ENCODE assay signal across 8 cellular contexts in genomic region chr19:17216058-17216670, GRCh38. TPM values are rescaled to one million over a fixed set of nuclear protein-coding genes. Genes with fewer than 3 reads are reported as not detected.
DNase-seq lines count a peak whose midpoint lies in the region; ATAC-seq, FAIRE-seq and TF ChIP-seq lines count a peak whose summit lies in the region.

No MANE protein-coding gene starts in this region.

- peaks cover 22% of the 10 kb centered on the region for H3K4me1 ChIP-seq in DOHH2 (ENCODE audit: control insufficient read depth, low read length)
- H3K4me1 ChIP-seq in OCI-LY7 (ENCODE audit: insufficient read depth, low read length, poor library complexity, severe bottlenecking), result peaks cover 19% of the 10 kb centered on the region
- H3K4me1 ChIP-seq in endothelial cell of umbilical vein (ENCODE audit: control insufficient read depth, extremely low read depth, insufficient read depth, low read length), result peaks cover 7% of the 10 kb centered on the region
- H3K4me1 ChIP-seq in psoas muscle, result peaks cover 5% of the 10 kb centered on the region

- CTCF ChIA-PET in OCI-LY7 (lab: Charles Lee; ENCODE audit: unreplicated experiment), result no interaction called here
- CTCF ChIA-PET in endothelial cell of umbilical vein (lab: Charles Lee), result interaction anchor here (1.3 to 2.3 kb wide), 3 partner anchors 10 to 66 kb away, joined by 4 to 16 read pairs (median 5); no protein-coding TSS in a partner anchor

- H3K27ac ChIP-seq in DOHH2 (ENCODE audit: low read depth, low read length), result no peak overlapping the region
- H3K27ac ChIP-seq in OCI-LY7 (ENCODE audit: low read depth, low read length, poor library complexity, severe bottlenecking), result no peak overlapping the region
- no peak overlapping the region for H3K27ac ChIP-seq in endothelial cell of umbilical vein (ENCODE audit: insufficient read depth, low read depth, low read length)
- H3K27ac ChIP-seq in psoas muscle, result peak overlapping the region; percentile 95

- peaks cover 8% of the 10 kb centered on the region for H3F3A ChIP-seq in DOHH2 (ENCODE audit: control insufficient read depth, insufficient read depth)

- H3K9me2 ChIP-seq in DOHH2 (replicated peaks; ENCODE audit: control insufficient read depth, low read length), result no peaks in the 10 kb centered on the region
- no peaks in the 10 kb centered on the region for H3K9me2 ChIP-seq in OCI-LY7 (ENCODE audit: insufficient read depth, low read length)

- H2AFZ ChIP-seq in OCI-LY7 (ENCODE audit: low read length), result peak overlapping the region; percentile 51; the same call in 1 of the 2 replicates
- H2AFZ ChIP-seq in endothelial cell of umbilical vein (ENCODE audit: low read depth, low read length), result no peak overlapping the region

- no peak for FAIRE-seq in endothelial cell of umbilical vein (lab: Jason Lieb, UNC)

- BruUV-seq in OCI-LY7 (replicated peaks; lab: Mats Ljungman, UMichigan), result TSS peak; percentile 42
- TSS peak; percentile 19 for BruUV-seq in endothelial cell of umbilical vein (replicated peaks; lab: Mats Ljungman, UMichigan)

- H3K79me2 ChIP-seq in DOHH2 (ENCODE audit: control insufficient read depth, low read length), result peaks cover 7% of the 10 kb centered on the region
- no peaks in the 10 kb centered on the region for H3K79me2 ChIP-seq in OCI-LY7 (ENCODE audit: insufficient read depth, low read depth, low read length)
- H3K79me2 ChIP-seq in endothelial cell of umbilical vein (ENCODE audit: control insufficient read depth, insufficient read depth, low read length), result no peaks in the 10 kb centered on the region

- DNase-seq in OCI-LY7 (ENCODE audit: low spot score) (no peak), endothelial cell of umbilical vein (ENCODE audit: low read depth, low spot score) (no peak), psoas muscle (no peak), NCI-H2196 (lab: John Stamatoyannopoulos, UW; ENCODE audit: unreplicated experiment) (no peak), NCI-H1105 (lab: John Stamatoyannopoulos, UW) (no peak), NCI-H524 treated with DMSO at 0.1 percent for 48 hours (lab: John Stamatoyannopoulos, UW) (no peak)

- H3K9me3 ChIP-seq in DOHH2 (ENCODE audit: control insufficient read depth, insufficient read depth, low read length), result no peaks in the 10 kb centered on the region
- H3K9me3 ChIP-seq in OCI-LY7 (ENCODE audit: low read length), result no peaks in the 10 kb centered on the region
- H3K9me3 ChIP-seq in endothelial cell of umbilical vein (replicated peaks; ENCODE audit: control insufficient read depth, insufficient read depth, low read length), result no peaks in the 10 kb centered on the region
- H3K9me3 ChIP-seq in psoas muscle, result no peaks in the 10 kb centered on the region

- no peaks in the 10 kb centered on the region for H4K20me1 ChIP-seq in DOHH2 (ENCODE audit: control insufficient read depth, insufficient read depth, low read depth, low read length)
- H4K20me1 ChIP-seq in OCI-LY7 (ENCODE audit: insufficient read depth, low read length), result no peaks in the 10 kb centered on the region
- H4K20me1 ChIP-seq in endothelial cell of umbilical vein (replicated peaks; ENCODE audit: control insufficient read depth, extremely low read depth, insufficient read depth, low read length), result no peaks in the 10 kb centered on the region

- H3K9ac ChIP-seq in endothelial cell of umbilical vein (replicated peaks; ENCODE audit: extremely low read depth, insufficient read depth, low read length), result no peak overlapping the region

- H3K9me1 ChIP-seq in endothelial cell of umbilical vein (replicated peaks; ENCODE audit: control insufficient read depth, extremely low read depth, insufficient read depth, low read length), result no peaks in the 10 kb centered on the region

- POLR2A ChIA-PET in OCI-LY7 (lab: Charles Lee) (interaction anchor here (1.3 kb wide), 1 partner anchor 50 kb away, joined by 8 read pairs; the partner anchor contains the start of gene BABAM1), endothelial cell of umbilical vein (lab: Charles Lee) (no interaction called here)

- ATAC-seq in psoas muscle (no peak), GM18861 (IDR thresholded peaks at IDR 0.05; ENCODE audit: unreplicated experiment) (no peak)

- H3K36me3 ChIP-seq in DOHH2 (ENCODE audit: control insufficient read depth, low read length), result peaks cover 52% of the 10 kb centered on the region
- H3K36me3 ChIP-seq in OCI-LY7 (ENCODE audit: insufficient read depth, low read length), result peaks cover 45% of the 10 kb centered on the region
- peaks cover 0 to 11% of the 10 kb centered on the region in 2 experiments for H3K36me3 ChIP-seq in endothelial cell of umbilical vein (ENCODE audit: control insufficient read depth in 2 of 2, extremely low read depth in 1 of 2, insufficient read depth in 2 of 2, low read length in 2 of 2)
- peaks cover 9 to 36% of the 10 kb centered on the region in 2 donors for H3K36me3 ChIP-seq in psoas muscle (ENCODE audit: insufficient read depth in 1 of 2, low read depth in 1 of 2)

- H3K4me3 ChIP-seq in DOHH2 (ENCODE audit: low read length), result peak overlapping the region; percentile 81
- peak overlapping the region; percentile 78 for H3K4me3 ChIP-seq in OCI-LY7 (ENCODE audit: low read depth, low read length, poor library complexity, severe bottlenecking)
- H3K4me3 ChIP-seq in endothelial cell of umbilical vein (replicated peaks in 1 of 3; ENCODE audit: insufficient read depth in 1 of 3, low read depth in 1 of 3, low read length in 3 of 3), result no peak overlapping the region
- peak overlapping the region; percentile 84 for H3K4me3 ChIP-seq in psoas muscle

- H3K27me3 ChIP-seq in DOHH2 (ENCODE audit: control insufficient read depth, low read length) (no peaks in the 10 kb centered on the region), endothelial cell of umbilical vein (ENCODE audit: control insufficient read depth in 2 of 2, insufficient read depth in 2 of 2, low read length in 2 of 2) (no peaks in the 10 kb centered on the region), psoas muscle (ENCODE audit: insufficient read depth in 3 of 3, low read length in 2 of 3) (no peaks in the 10 kb centered on the region)

- no peak for TF ChIP-seq POLR2A in endothelial cell of umbilical vein (IDR thresholded peaks at IDR 0.05; ENCODE audit: low read depth, low read length)

- H3K4me2 ChIP-seq in DOHH2 (ENCODE audit: low read length) (peak overlapping the region; percentile 89), OCI-LY7 (ENCODE audit: low read length) (peak overlapping the region; percentile 81), endothelial cell of umbilical vein (ENCODE audit: insufficient read depth, low read length) (no peak overlapping the region)

- WGBS in psoas muscle, 3 donors, result 78 to 84% (median 80%) methylated on average over 13 of the region's 13 CpGs

- no peak for TF ChIP-seq CTCF in DOHH2 (IDR thresholded peaks at IDR 0.05; ENCODE audit: low read depth, low read length, poor library complexity, severe bottlenecking)
- no peak for TF ChIP-seq CTCF in OCI-LY7 (conservative IDR thresholded peaks at IDR 0.05; ENCODE audit: low read length)
- TF ChIP-seq CTCF in endothelial cell of umbilical vein (IDR thresholded peaks at IDR 0.05; ENCODE audit: extremely low read depth in 1 of 2, insufficient read depth in 1 of 2, low read depth in 1 of 2, low read length in 2 of 2), result no peak
- no peak for TF ChIP-seq CTCF in psoas muscle (IDR thresholded peaks at IDR 0.05)

- intact Hi-C loops in OCI-LY7 (cut with micrococcal nuclease; ENCODE audit: unreplicated experiment) (no loop called here), endothelial cell of umbilical vein (cut with micrococcal nuclease) (no loop called here), psoas muscle (cut with DNase I) (no loop called here)

- dilution Hi-C loops in endothelial cell of umbilical vein (cut with MboI; ENCODE audit: extremely low pct_ligation_motif_present, low sequenced_read_pairs), result no loop called here

RNA-seq across cellular contexts. Expression of gene USE1, which starts 1.0 kb away (rescaled TPM):
- total RNA-seq in OCI-LY7 (2014; rRNA removed; shearing (Covaris generic)), result 31.2 TPM in 2 replicates
- total RNA-seq in OCI-LY7 (2022) (25.4 and 28.6 TPM in 2 replicates), endothelial cell of umbilical vein (21.2 and 21.3 TPM in 2 replicates), psoas muscle (10 to 100 TPM; 25.5 to 41.2 (median 30.5) TPM)
- polyA plus RNA-seq in endothelial cell of umbilical vein (27.6 and 29.8 TPM in 2 replicates), psoas muscle (10 to 100 TPM; 45.3 to 83.0 (median 57.1) TPM)
- polyA plus RNA-seq in endothelial cell of umbilical vein (2011; cell fraction: cytosol; rRNA removed), result 28.0 and 28.7 TPM in 2 replicates
- polyA plus RNA-seq in endothelial cell of umbilical vein (2011; cell fraction: nucleus; rRNA removed), result 33.4 and 37.0 TPM in 2 replicates
- polyA plus RNA-seq in endothelial cell of umbilical vein (2012), result 15.2 and 17.9 TPM in 2 replicates
- 10.6 and 14.3 TPM in 2 replicates for polyA minus RNA-seq in endothelial cell of umbilical vein
- polyA minus RNA-seq in endothelial cell of umbilical vein (2011; cell fraction: cytosol; rRNA and poly(A)+ RNA removed), result 19.0 TPM
- 8.7 and 9.6 TPM in 2 replicates for polyA minus RNA-seq in endothelial cell of umbilical vein (2011; cell fraction: nucleus; rRNA and poly(A)+ RNA removed)

RNA-seq across cellular contexts. Expression of gene OCEL1, which starts 9.9 kb away (rescaled TPM):
- 5.9 and 10.2 TPM in 2 replicates for total RNA-seq in OCI-LY7 (2014; rRNA removed; shearing (Covaris generic))
- total RNA-seq in OCI-LY7 (2022) (29.5 and 38.8 TPM in 2 replicates), endothelial cell of umbilical vein (12.5 and 13.0 TPM in 2 replicates), psoas muscle (10 to 100 TPM; 15.6 to 20.8 (median 18.5) TPM)
- polyA plus RNA-seq in endothelial cell of umbilical vein (7.4 and 7.7 TPM in 2 replicates), psoas muscle (10 to 100 TPM; 19.6 to 37.1 (median 24.0) TPM)
- polyA plus RNA-seq in endothelial cell of umbilical vein (2011; cell fraction: cytosol; rRNA removed), result 7.1 and 8.0 TPM in 2 replicates
- polyA plus RNA-seq in endothelial cell of umbilical vein (2011; cell fraction: nucleus; rRNA removed), result 6.6 and 7.6 TPM in 2 replicates
- polyA plus RNA-seq in endothelial cell of umbilical vein (2012), result 8.2 and 9.9 TPM in 2 replicates
- 2.5 and 2.8 TPM in 2 replicates for polyA minus RNA-seq in endothelial cell of umbilical vein
- polyA minus RNA-seq in endothelial cell of umbilical vein (2011; cell fraction: cytosol; rRNA and poly(A)+ RNA removed), result 9.4 TPM
- 0.77 and 2.0 TPM in 2 replicates for polyA minus RNA-seq in endothelial cell of umbilical vein (2011; cell fraction: nucleus; rRNA and poly(A)+ RNA removed)

RNA-seq across cellular contexts. Expression of gene NR2F6, which starts 29.6 kb away (rescaled TPM):
- total RNA-seq in OCI-LY7 (2014; rRNA removed; shearing (Covaris generic)), result 31.0 and 39.2 TPM in 2 replicates
- total RNA-seq in OCI-LY7 (2022), result 30.0 and 33.1 TPM in 2 replicates
- total RNA-seq in endothelial cell of umbilical vein, result 36.1 and 39.2 TPM in 2 replicates
- polyA plus RNA-seq in endothelial cell of umbilical vein, result 38.9 and 53.7 TPM in 2 replicates
- 16.1 and 29.4 TPM in 2 replicates for polyA plus RNA-seq in endothelial cell of umbilical vein (2011; cell fraction: cytosol; rRNA removed)
- 13.1 and 13.5 TPM in 2 replicates for polyA plus RNA-seq in endothelial cell of umbilical vein (2011; cell fraction: nucleus; rRNA removed)
- polyA plus RNA-seq in endothelial cell of umbilical vein (2012), result 12.2 and 17.6 TPM in 2 replicates
- 12.3 and 20.8 TPM in 2 replicates for polyA minus RNA-seq in endothelial cell of umbilical vein
- polyA minus RNA-seq in endothelial cell of umbilical vein (2011; cell fraction: cytosol; rRNA and poly(A)+ RNA removed), result 90.8 TPM
- 3.3 and 8.5 TPM in 2 replicates for polyA minus RNA-seq in endothelial cell of umbilical vein (2011; cell fraction: nucleus; rRNA and poly(A)+ RNA removed)
- 10 to 100 TPM; 34.9 to 56.7 (median 41.1) TPM for total RNA-seq in psoas muscle
- 10 to 100 TPM; 21.1 to 51.3 (median 27.9) TPM for polyA plus RNA-seq in psoas muscle

RNA-seq across cellular contexts. Expression of gene USHBP1, which starts 48.4 kb away (rescaled TPM):
- total RNA-seq in OCI-LY7 (2014; rRNA removed; shearing (Covaris generic)), result 2.4 and 3.1 TPM in 2 replicates
- total RNA-seq in OCI-LY7 (2022) (6.5 and 7.6 TPM in 2 replicates), endothelial cell of umbilical vein (14.8 and 19.4 TPM in 2 replicates), psoas muscle (1 to 10 TPM; 2.6 to 8.6 (median 3.3) TPM)
- polyA plus RNA-seq in endothelial cell of umbilical vein (16.2 and 20.4 TPM in 2 replicates), psoas muscle (1 to 10 TPM; 3.7 to 5.0 (median 4.0) TPM)
- polyA plus RNA-seq in endothelial cell of umbilical vein (2011; cell fraction: cytosol; rRNA removed), result 6.1 and 8.4 TPM in 2 replicates
- 94.4 and 109 TPM in 2 replicates for polyA plus RNA-seq in endothelial cell of umbilical vein (2011; cell fraction: nucleus; rRNA removed)
- polyA plus RNA-seq in endothelial cell of umbilical vein (2012), result 3.1 and 4.9 TPM in 2 replicates
- polyA minus RNA-seq in endothelial cell of umbilical vein, result 9.0 and 10.3 TPM in 2 replicates
- polyA minus RNA-seq in endothelial cell of umbilical vein (2011; cell fraction: cytosol; rRNA and poly(A)+ RNA removed), result not detected
- 13.2 and 19.9 TPM in 2 replicates for polyA minus RNA-seq in endothelial cell of umbilical vein (2011; cell fraction: nucleus; rRNA and poly(A)+ RNA removed)

RNA-seq across cellular contexts. Expression of gene BABAM1, which starts 51.1 kb away (rescaled TPM):
- 79.0 and 79.7 TPM in 2 replicates for total RNA-seq in OCI-LY7 (2014; rRNA removed; shearing (Covaris generic))
- total RNA-seq in OCI-LY7 (2022) (107 and 118 TPM in 2 replicates), endothelial cell of umbilical vein (110 and 118 TPM in 2 replicates), psoas muscle (10 to 100 TPM; 70.0 to 97.0 (median 88.7) TPM)
- polyA plus RNA-seq in endothelial cell of umbilical vein (129 and 140 TPM in 2 replicates), psoas muscle (100 to 1,000 TPM in 1 of 3 donors, 10 to 100 TPM in 2; 86.8 to 145 (median 92.9) TPM)
- polyA plus RNA-seq in endothelial cell of umbilical vein (2011; cell fraction: cytosol; rRNA removed), result 137 and 138 TPM in 2 replicates
- 158 and 166 TPM in 2 replicates for polyA plus RNA-seq in endothelial cell of umbilical vein (2011; cell fraction: nucleus; rRNA removed)
- polyA plus RNA-seq in endothelial cell of umbilical vein (2012), result 89.9 and 95.1 TPM in 2 replicates
- 50.3 and 57.5 TPM in 2 replicates for polyA minus RNA-seq in endothelial cell of umbilical vein
- 43.7 TPM for polyA minus RNA-seq in endothelial cell of umbilical vein (2011; cell fraction: cytosol; rRNA and poly(A)+ RNA removed)
- polyA minus RNA-seq in endothelial cell of umbilical vein (2011; cell fraction: nucleus; rRNA and poly(A)+ RNA removed), result 23.7 and 24.5 TPM in 2 replicates

Comparison
In these comparisons a context has a peak if more than half of its experiments do, and no peak if none do; other contexts are left out.
1. H3K4me3 ChIP-seq: peak in DOHH2 (single experiment), OCI-LY7 (single experiment) and psoas muscle (single experiment); none in endothelial cell of umbilical vein (0 of 3).